In genomic region chr10:105864854-105865253, GRCh38 we compare ENCODE assay signal across 28 cellular contexts.
"Had no signal": no experiment of that assay in that cellular context is flagged by ENCODE, and none has a peak within 500 bp of the region (broad histone marks: within the 10 kb centered on the region; RNA-seq: fewer than 3 reads in every experiment).

No MANE protein-coding gene starts in this region.

- FAIRE-seq: colon, endometrium, endothelial cell of umbilical vein had no signal

- H3K27ac Mint-ChIP-seq: dendritic cell treated with granulocyte-macrophage colony-stimulating factor and Interleukin-4, amounts not matched to agents 40 ng/mL and 50 ng/mL, for 4 days; effector memory CD8-positive, alpha-beta T cell; endodermal cell had no signal

- H3K27me3 Mint-ChIP-seq: dendritic cell treated with granulocyte-macrophage colony-stimulating factor and Interleukin-4, amounts not matched to agents 40 ng/mL and 50 ng/mL, for 4 days; effector memory CD8-positive, alpha-beta T cell had no signal

- H3K27ac ChIP-seq: colonic mucosa, coronary artery, dorsolateral prefrontal cortex, epithelial cell of prostate, esophagus muscularis mucosa, esophagus squamous epithelium, foreskin keratinocyte, gastrocnemius medialis, gastroesophageal sphincter, heart left ventricle, heart right ventricle had no signal

- H3K4me1 Mint-ChIP-seq: endodermal cell had no signal

- H3K9me3 Mint-ChIP-seq: dendritic cell treated with granulocyte-macrophage colony-stimulating factor and Interleukin-4, amounts not matched to agents 40 ng/mL and 50 ng/mL, for 4 days; effector memory CD8-positive, alpha-beta T cell; endodermal cell had no signal

- H3K36me3 ChIP-seq: colonic mucosa, esophagus muscularis mucosa, esophagus squamous epithelium, gastrocnemius medialis, gastroesophageal sphincter, heart left ventricle, heart right ventricle had no signal

- DNase-seq: colonic mucosa; cortex of kidney; dermis blood vessel endothelial cell; dorsolateral prefrontal cortex; effector CD4-positive, alpha-beta T cell; effector CD8-positive, alpha-beta T cell; effector memory CD4-positive, alpha-beta T cell; effector memory CD8-positive, alpha-beta T cell; endodermal cell; erythroblast; esophagus squamous epithelium; foreskin fibroblast; foreskin keratinocyte; foreskin melanocyte; gastrocnemius medialis; glutamatergic neuron; head of caudate nucleus; heart left ventricle; heart right ventricle had no signal

- H3K4me3 ChIP-seq: colonic mucosa, coronary artery, dorsolateral prefrontal cortex, esophagus muscularis mucosa, esophagus squamous epithelium, gastrocnemius medialis, gastroesophageal sphincter, heart left ventricle, heart right ventricle had no signal

- H3K4me3 Mint-ChIP-seq: dendritic cell treated with granulocyte-macrophage colony-stimulating factor and Interleukin-4, amounts not matched to agents 40 ng/mL and 50 ng/mL, for 4 days; effector memory CD8-positive, alpha-beta T cell; endodermal cell had no signal

- H3K9me3 ChIP-seq: colonic mucosa, esophagus muscularis mucosa, esophagus squamous epithelium, gastrocnemius medialis, gastroesophageal sphincter, heart left ventricle, heart right ventricle had no signal

- ATAC-seq: effector memory CD8-positive, alpha-beta T cell; esophagus mucosa; foreskin keratinocyte; gastrocnemius medialis; gastroesophageal sphincter; heart left ventricle; heart right ventricle had no signal
